ENCODE assay signal across 29 cellular contexts in genomic region chr5:126591549-126591948, GRCh38.
"Had no signal": no experiment of that assay in that cellular context is flagged by ENCODE, and none has a peak within 500 bp of the region (broad histone marks: within the 10 kb centered on the region; RNA-seq: fewer than 3 reads in every experiment).

No MANE protein-coding gene starts in this region.

- H3K27ac Mint-ChIP-seq: activated CD4-positive, alpha-beta memory T cell treated with anti-CD3 and anti-CD28 coated beads for 36 hours; activated T-helper 17 cell treated with anti-CD3 and anti-CD28 coated beads, Interleukin-2, amount 50 U/mL, for 72 hours; effector memory CD8-positive, alpha-beta T cell; mesothelial cell of epicardium; naive thymus-derived CD4-positive, alpha-beta T cell; T-helper 1 cell treated with Interleukin-12 subunit alpha and Interleukin-12 subunit beta and Interleukin-4 antibody, amounts not matched to agents 30 μg/mL and 1 μg/mL, for 36 hours had no signal

- H3K36me3 Mint-ChIP-seq: activated CD4-positive, alpha-beta memory T cell treated with anti-CD3 and anti-CD28 coated beads for 36 hours had no signal

- H3K4me2 ChIP-seq: smooth muscle cell had no signal

- H3K4me1 ChIP-seq: prostate gland had no signal

- DNase-seq: activated CD4-positive, alpha-beta memory T cell treated with anti-CD3 and anti-CD28 coated beads for 36 hours; activated CD4-positive, alpha-beta T cell treated with anti-CD3 and anti-CD28 coated beads for 48 hours; activated gamma-delta T cell treated with Interleukin-2 at 50 U/mL for 16 hours; activated naive CD4-positive, alpha-beta T cell treated with anti-CD3 and anti-CD28 coated beads, Interleukin-2, amount 50 U/mL, for 16 hours; activated T-cell treated with anti-CD3 and anti-CD28 coated beads, Interleukin-2, amount 50 U/mL, for 4 hours; amniotic stem cell; brain microvascular endothelial cell; caudate nucleus; cortex of kidney; effector memory CD8-positive, alpha-beta T cell; hippocampal formation; islet precursor cell; left colon; naive thymus-derived CD4-positive, alpha-beta T cell; pancreas; stimulated activated naive CD4-positive, alpha-beta T cell treated with Interleukin-2 at 50 U/mL for 16 hours; T-helper 9 cell had no signal

- H3K4me3 Mint-ChIP-seq: activated CD4-positive, alpha-beta memory T cell treated with anti-CD3 and anti-CD28 coated beads for 36 hours; activated T-cell treated with anti-CD3 and anti-CD28 coated beads, Interleukin-2, amount 50 U/mL, for 4 hours; activated T-helper 17 cell treated with anti-CD3 and anti-CD28 coated beads, Interleukin-2, amount 50 U/mL, for 72 hours; effector memory CD8-positive, alpha-beta T cell; mesothelial cell of epicardium; naive thymus-derived CD4-positive, alpha-beta T cell; T-helper 1 cell treated with Interleukin-12 subunit alpha and Interleukin-12 subunit beta and Interleukin-4 antibody, amounts not matched to agents 30 μg/mL and 1 μg/mL, for 36 hours had no signal

- ATAC-seq: activated CD4-positive, CD25-positive, alpha-beta regulatory T cell treated with anti-CD3 and anti-CD28 coated beads, Interleukin-2, amount 50 U/mL, for 24 hours; activated T-cell treated with anti-CD3 and anti-CD28 coated beads, Interleukin-2, amount 50 U/mL, for 4 hours; activated T-helper 17 cell treated with anti-CD3 and anti-CD28 coated beads, Interleukin-2, amount 50 U/mL, for 72 hours; effector memory CD8-positive, alpha-beta T cell; gastroesophageal sphincter; left colon; naive thymus-derived CD4-positive, alpha-beta T cell; pancreas had no signal

- H3K27ac ChIP-seq: brain microvascular endothelial cell, gastroesophageal sphincter, pancreas, prostate gland, tibial nerve, VCaP had no signal

- H3K9me3 ChIP-seq: gastroesophageal sphincter, pancreas, prostate gland, tibial nerve had no signal

- H3K27me3 ChIP-seq: brain microvascular endothelial cell, gastroesophageal sphincter, pancreas, tibial nerve had no signal

- FAIRE-seq: astrocyte, endothelial cell of umbilical vein, pancreas, TTC549 had no signal

- H3K9me3 Mint-ChIP-seq: activated CD4-positive, alpha-beta memory T cell treated with anti-CD3 and anti-CD28 coated beads for 36 hours; activated T-cell treated with anti-CD3 and anti-CD28 coated beads, Interleukin-2, amount 50 U/mL, for 4 hours; activated T-helper 17 cell treated with anti-CD3 and anti-CD28 coated beads, Interleukin-2, amount 50 U/mL, for 72 hours; effector memory CD8-positive, alpha-beta T cell; mesothelial cell of epicardium; naive thymus-derived CD4-positive, alpha-beta T cell; T-helper 1 cell treated with Interleukin-12 subunit alpha and Interleukin-12 subunit beta and Interleukin-4 antibody, amounts not matched to agents 30 μg/mL and 1 μg/mL, for 36 hours had no signal

- H3K36me3 ChIP-seq: brain microvascular endothelial cell, pancreas, prostate gland had no signal

- H3K4me3 ChIP-seq: gastroesophageal sphincter, pancreas, prostate gland, smooth muscle cell, tibial nerve had no signal
